ENCODE assay signal across 26 cellular contexts in the genomic region with DNA sequence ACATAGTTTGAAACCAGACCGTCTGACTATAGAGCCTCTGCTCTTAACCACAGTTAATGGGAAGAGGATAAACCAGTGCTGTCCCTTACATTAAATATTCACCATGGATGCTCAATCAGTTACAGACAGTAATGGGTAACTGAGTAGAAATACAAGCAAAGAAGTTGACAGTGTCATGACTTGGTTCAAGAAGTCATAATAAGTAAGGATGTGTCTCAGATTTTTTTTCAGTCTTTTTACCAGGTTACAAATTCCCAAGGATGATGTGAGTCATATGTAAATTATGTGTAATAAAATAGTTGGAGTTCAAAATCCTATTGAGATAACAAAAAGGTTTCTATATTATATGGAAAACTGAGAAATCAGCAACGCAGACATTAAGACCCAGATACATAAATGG. TPM values are rescaled to one million over a fixed set of nuclear protein-coding genes. Genes with fewer than 3 reads are reported as not detected.
A peak's percentile ranks its signal among the peaks of the same experiment; 100 is the strongest.
DNase-seq lines count a peak whose midpoint lies in the region.
"Had no signal": no experiment of that assay in that cellular context is flagged by ENCODE, and none has a peak within 500 bp of the region (broad histone marks: within the 10 kb centered on the region; RNA-seq: fewer than 3 reads in every experiment).

No MANE protein-coding gene starts in this region.

- no peak overlapping the region for H3K4me2 ChIP-seq in GM23248 (ENCODE audit: unreplicated experiment)

- H2AFZ ChIP-seq in GM23248 = no peak overlapping the region

- no peak overlapping the region for H3K27ac ChIP-seq in GM23248
- H3K27ac ChIP-seq: left ventricle myocardium inferior, ovary, SK-N-MC, skin epidermis had no signal

- no peak overlapping the region for H3K4me3 Mint-ChIP-seq in activated naive CD4-positive, alpha-beta T cell treated with anti-CD3 and anti-CD28 coated beads, Interleukin-2, amount 10 ng/mL, durations not matched to agents 7 days and 5 days
- H3K4me3 Mint-ChIP-seq: activated B cell treated with CpG ODN at 0.5 μM for 24 hours; activated CD4-positive, alpha-beta T cell treated with anti-CD3 and anti-CD28 coated beads, Interleukin-2, amount 10 ng/mL, durations not matched to agents 7 days and 5 days; CD14-positive monocyte; central memory CD8-positive, alpha-beta T cell; IgD-negative memory B cell; immature natural killer cell; stimulated activated naive B cell treated with anti-CD40 and anti-IgM and Interleukin-4, amounts not matched to agents 10 μg/mL and 1 μg/mL and 100 μg/mL, for 72 hours; T-helper 1 cell treated with Interleukin-12 subunit alpha and Interleukin-12 subunit beta and Interleukin-4 antibody, amounts not matched to agents 30 μg/mL and 1 μg/mL, for 36 hours; type B pancreatic cell had no signal

- H3K27me3 ChIP-seq in GM23248 (replicated peaks; ENCODE audit: insufficient read depth) (no peaks in the 10 kb centered on the region), adipocyte (replicated peaks; ENCODE audit: control insufficient read depth, insufficient read depth, low read length) (no peaks in the 10 kb centered on the region)
- H3K27me3 ChIP-seq: ovary had no signal

- no peaks in the 10 kb centered on the region for H3K9me3 Mint-ChIP-seq in activated naive CD4-positive, alpha-beta T cell treated with anti-CD3 and anti-CD28 coated beads, Interleukin-2, amount 10 ng/mL, durations not matched to agents 7 days and 5 days
- H3K9me3 Mint-ChIP-seq: activated B cell treated with CpG ODN at 0.5 μM for 24 hours; activated CD4-positive, alpha-beta T cell treated with anti-CD3 and anti-CD28 coated beads, Interleukin-2, amount 10 ng/mL, durations not matched to agents 7 days and 5 days; central memory CD8-positive, alpha-beta T cell; IgD-negative memory B cell; immature natural killer cell; stimulated activated naive B cell treated with anti-CD40 and anti-IgM and Interleukin-4, amounts not matched to agents 10 μg/mL and 1 μg/mL and 100 μg/mL, for 72 hours; type B pancreatic cell had no signal

- peaks cover 8% of the 10 kb centered on the region for H3K4me1 ChIP-seq in GM23248 (ENCODE audit: insufficient read depth)
- peaks cover 4% of the 10 kb centered on the region for H3K4me1 ChIP-seq in adipocyte (ENCODE audit: control insufficient read depth, insufficient read depth, low read length)
- H3K4me1 ChIP-seq: left ventricle myocardium inferior had no signal

- H3K36me3 Mint-ChIP-seq in activated naive CD4-positive, alpha-beta T cell treated with anti-CD3 and anti-CD28 coated beads, Interleukin-2, amount 10 ng/mL, durations not matched to agents 7 days and 5 days = peaks cover 6% of the 10 kb centered on the region

- no peak overlapping the region for H3K9ac ChIP-seq in GM23248
- H3K9ac ChIP-seq in adipocyte (ENCODE audit: low read length) = no peak overlapping the region

- no peaks in the 10 kb centered on the region for H3F3A ChIP-seq in GM23248 (ENCODE audit: insufficient read depth)

- H3K36me3 ChIP-seq in GM23248 (ENCODE audit: low read depth) (no peaks in the 10 kb centered on the region), adipocyte (ENCODE audit: control insufficient read depth, insufficient read depth, low read length, severe bottlenecking) (no peaks in the 10 kb centered on the region)
- H3K36me3 ChIP-seq: ovary had no signal

- H4K20me1 ChIP-seq in GM23248 (ENCODE audit: insufficient read depth) = no peaks in the 10 kb centered on the region

- no peak overlapping the region for H3K4me3 ChIP-seq in GM23248
- no peak overlapping the region for H3K4me3 ChIP-seq in adipocyte (ENCODE audit: low read length)
- H3K4me3 ChIP-seq: left ventricle myocardium inferior, ovary, SK-N-MC, skin epidermis had no signal

- CTCF ChIA-PET in activated naive CD4-positive, alpha-beta T cell treated with anti-CD3 and anti-CD28 coated beads, Interleukin-2, amount 10 ng/mL, durations not matched to agents 7 days and 5 days (lab: Charles Lee) = no interaction called here

- no peak overlapping the region for H3K27ac Mint-ChIP-seq in activated naive CD4-positive, alpha-beta T cell treated with anti-CD3 and anti-CD28 coated beads, Interleukin-2, amount 10 ng/mL, durations not matched to agents 7 days and 5 days
- H3K27ac Mint-ChIP-seq: activated B cell treated with CpG ODN at 0.5 μM for 24 hours; activated CD4-positive, alpha-beta T cell treated with anti-CD3 and anti-CD28 coated beads, Interleukin-2, amount 10 ng/mL, durations not matched to agents 7 days and 5 days; CD14-positive monocyte; IgD-negative memory B cell; immature natural killer cell; stimulated activated naive B cell treated with anti-CD40 and anti-IgM and Interleukin-4, amounts not matched to agents 10 μg/mL and 1 μg/mL and 100 μg/mL, for 72 hours; T-helper 1 cell treated with Interleukin-12 subunit alpha and Interleukin-12 subunit beta and Interleukin-4 antibody, amounts not matched to agents 30 μg/mL and 1 μg/mL, for 36 hours; type B pancreatic cell had no signal

- in situ Hi-C loops in GM23248 (cut with MboI) = no loop called here

- peak; percentile 34 for DNase-seq in GM23248
- DNase-seq in adipocyte (ENCODE audit: low read depth) = peak; percentile 10
- peak; percentile 13 for DNase-seq in glomerular visceral epithelial cell (ENCODE audit: extremely low spot score)
- DNase-seq in activated CD8-positive, alpha-beta memory T cell treated with anti-CD3 and anti-CD28 coated beads, Interleukin-2, amount 50 U/mL, for 4 hours = no peak
- DNase-seq in AG08396 (ENCODE audit: low spot score) = no peak
- no peak for DNase-seq in NCI-H82 treated with DMSO at 0.1 percent for 48 hours (lab: John Stamatoyannopoulos, UW; ENCODE audit: unreplicated experiment)
- no peak for DNase-seq in activated naive CD4-positive, alpha-beta T cell treated with anti-CD3 and anti-CD28 coated beads, Interleukin-2, amount 10 ng/mL, durations not matched to agents 7 days and 5 days
- DNase-seq: activated B cell treated with CpG ODN at 0.5 μM for 24 hours; activated CD4-positive, alpha-beta T cell treated with anti-CD3 and anti-CD28 coated beads, Interleukin-2, amount 10 ng/mL, durations not matched to agents 7 days and 5 days; activated gamma-delta T cell treated with Interleukin-2 at 50 U/mL for 16 hours; activated T-cell treated with anti-CD3 and anti-CD28 coated beads, Interleukin-2, amount 50 U/mL, for 48 hours; immature natural killer cell; left ventricle myocardium inferior; mesendoderm; NCI-H1092; NCI-H1694 treated with DMSO at 0.1 percent for 48 hours; ovary; stimulated activated naive B cell treated with anti-CD40 and anti-IgM and Interleukin-4, amounts not matched to agents 10 μg/mL and 1 μg/mL and 100 μg/mL, for 72 hours; substantia nigra had no signal

- no peaks in the 10 kb centered on the region for H3K4me1 Mint-ChIP-seq in activated naive CD4-positive, alpha-beta T cell treated with anti-CD3 and anti-CD28 coated beads, Interleukin-2, amount 10 ng/mL, durations not matched to agents 7 days and 5 days
- H3K4me1 Mint-ChIP-seq: central memory CD8-positive, alpha-beta T cell; immature natural killer cell had no signal

- WGBS in GM23248 (ENCODE audit: low coverage in 1 of 2, low lambda C conversion rate in 2 of 2, missing lambda C conversion rate in 2 of 2), 2 experiments = 97 to 98% methylated on average over 2 of the region's 2 CpGs

- H3K9me2 ChIP-seq in GM23248 (ENCODE audit: insufficient read depth) = no peaks in the 10 kb centered on the region

- H3K79me2 ChIP-seq in GM23248 (ENCODE audit: insufficient read depth) = 0 out of 2 replicates have a peak, but pooled peaks cover 8% of the 10 kb centered on the region

- no peaks in the 10 kb centered on the region for H3K27me3 Mint-ChIP-seq in activated naive CD4-positive, alpha-beta T cell treated with anti-CD3 and anti-CD28 coated beads, Interleukin-2, amount 10 ng/mL, durations not matched to agents 7 days and 5 days
- H3K27me3 Mint-ChIP-seq: activated B cell treated with CpG ODN at 0.5 μM for 24 hours; activated CD4-positive, alpha-beta T cell treated with anti-CD3 and anti-CD28 coated beads, Interleukin-2, amount 10 ng/mL, durations not matched to agents 7 days and 5 days; central memory CD8-positive, alpha-beta T cell; IgD-negative memory B cell; stimulated activated naive B cell treated with anti-CD40 and anti-IgM and Interleukin-4, amounts not matched to agents 10 μg/mL and 1 μg/mL and 100 μg/mL, for 72 hours; type B pancreatic cell had no signal

- H3K9me3 ChIP-seq in GM23248 (ENCODE audit: low read depth) = no peaks in the 10 kb centered on the region
- H3K9me3 ChIP-seq in adipocyte (ENCODE audit: control insufficient read depth, low read length) = no peaks in the 10 kb centered on the region
- H3K9me3 ChIP-seq: left ventricle myocardium inferior, ovary had no signal

RNA-seq across cellular contexts. Expression of a gene that starts 31.1 kb away (rescaled TPM):
- total RNA-seq in GM23248 (2014; rRNA removed; shearing (Covaris generic)) = 13.2 and 13.3 TPM in 2 replicates
- polyA plus RNA-seq in GM23248 (2016; fragmentation: Nextera tagmentation; extraction: Ambion mirVana) = 8.8 and 9.5 TPM in 2 replicates

RNA-seq across cellular contexts. Expression of a gene that starts 33.4 kb away (rescaled TPM):
- total RNA-seq in GM23248 (2014; rRNA removed; shearing (Covaris generic)) = 19.7 and 20.0 TPM in 2 replicates
- polyA plus RNA-seq in GM23248 (2016; fragmentation: Nextera tagmentation; extraction: Ambion mirVana) = 21.3 and 22.0 TPM in 2 replicates

Comparison
In these comparisons a context has a peak if more than half of its experiments do, and no peak if none do; other contexts are left out.
1. DNase-seq: peak in GM23248 (single experiment), adipocyte (single experiment) and glomerular visceral epithelial cell (single experiment); none in activated CD8-positive, alpha-beta memory T cell treated with anti-CD3 and anti-CD28 coated beads, Interleukin-2, amount 50 U/mL, for 4 hours (single experiment), AG08396 (single experiment), NCI-H82 treated with DMSO at 0.1 percent for 48 hours (single experiment) and activated naive CD4-positive, alpha-beta T cell treated with anti-CD3 and anti-CD28 coated beads, Interleukin-2, amount 10 ng/mL, durations not matched to agents 7 days and 5 days (single experiment).